In genomic region chr3:113746955-113747718, GRCh38 we compare ENCODE assay signal across 8 cellular contexts. TPM values are rescaled to one million over a fixed set of nuclear protein-coding genes. Genes with fewer than 3 reads are reported as not detected.
A peak's percentile ranks its signal among the peaks of the same experiment; 100 is the strongest.
DNase-seq lines count a peak whose midpoint lies in the region; ATAC-seq and TF ChIP-seq lines count a peak whose summit lies in the region.

Gene ATP6V1A (plus strand): TSS chr3:113747035. CDS start chr3:113778754, 31,719 bp downstream.

- ATAC-seq in lower lobe of right lung: peak; percentile 80 to 85

- DNase-seq in GM10266 (ENCODE audit: extremely low spot score) (peak; percentile 85), GM23248 (peak; percentile 44), LoVo (ENCODE audit: low spot score) (peak; percentile 6), coronary artery (ENCODE audit: low spot score) (no peak), lower lobe of right lung (peak; percentile 81), NCI-H345 (lab: John Stamatoyannopoulos, UW) (no peak)
- DNase-seq in activated CD4-positive, alpha-beta T cell treated with anti-CD3 and anti-CD28 coated beads for 4 hours: peak; percentile 66 to 77
- DNase-seq in stimulated activated CD4-positive, alpha-beta T cell treated with anti-CD3 and anti-CD28 coated beads, TNF-alpha, amount 100 ng/mL, for 4 hours (ENCODE audit: low read depth in 3 of 3): peak in 2 of 3 experiments; percentile 47 to 49

- H4K20me1 ChIP-seq in GM23248 (ENCODE audit: insufficient read depth): peaks cover 5% of the 10 kb centered on the region; the same call in 1 of the 2 replicates

- H3K4me3 ChIP-seq in GM23248 (peak within 1 kb of the TSS; percentile 99), coronary artery (peak within 1 kb of the TSS; percentile 96), lower lobe of right lung (peak within 1 kb of the TSS; percentile 83)

- peaks cover 31% of the 10 kb centered on the region for H3K4me1 ChIP-seq in GM23248 (ENCODE audit: insufficient read depth)
- H3K4me1 ChIP-seq in lower lobe of right lung: peaks cover 50% of the 10 kb centered on the region

- H3K9ac ChIP-seq in GM23248: peak within 1 kb of the TSS; percentile 99

- H3K27ac ChIP-seq in GM23248: peak within 1 kb of the TSS; percentile 100
- H3K27ac ChIP-seq in coronary artery: peak within 1 kb of the TSS; percentile 89 to 98
- H3K27ac ChIP-seq in lower lobe of right lung: peak within 1 kb of the TSS; percentile 99

- H3K9me2 ChIP-seq in GM23248 (ENCODE audit: insufficient read depth): no peaks in the 10 kb centered on the region

- peak within 1 kb of the TSS; percentile 86 for H2AFZ ChIP-seq in GM23248

- no peaks in the 10 kb centered on the region for H3K27me3 ChIP-seq in GM23248 (replicated peaks; ENCODE audit: insufficient read depth)
- H3K27me3 ChIP-seq in lower lobe of right lung (ENCODE audit: low read depth): no peaks in the 10 kb centered on the region

- TF ChIP-seq CTCF in GM10266 (IDR thresholded peaks at IDR 0.05; ENCODE audit: control insufficient read depth, insufficient read depth, low read depth, missing control alignments) (no peak), coronary artery (IDR thresholded peaks at IDR 0.05) (no peak), lower lobe of right lung (IDR thresholded peaks at IDR 0.05) (no peak)

- peaks cover 86% of the 10 kb centered on the region for H3K79me2 ChIP-seq in GM23248 (ENCODE audit: insufficient read depth)

- WGBS in GM23248 (ENCODE audit: low coverage in 1 of 2, low lambda C conversion rate in 2 of 2, missing lambda C conversion rate in 2 of 2), 2 experiments: 0 to 1% methylated on average over 31 of the region's 31 CpGs

- H3K9me3 ChIP-seq in GM23248 (ENCODE audit: low read depth): no peaks in the 10 kb centered on the region
- no peaks in the 10 kb centered on the region for H3K9me3 ChIP-seq in lower lobe of right lung

- peak within 1 kb of the TSS; percentile 97 for H3K4me2 ChIP-seq in GM23248 (ENCODE audit: unreplicated experiment)

- in situ Hi-C loops in GM23248 (cut with MboI): no loop called here

- intact Hi-C loops in lower lobe of right lung (cut with DNase I): no loop called here

- H3F3A ChIP-seq in GM23248 (ENCODE audit: insufficient read depth): peaks cover 13% of the 10 kb centered on the region

- H3K36me3 ChIP-seq in GM23248 (ENCODE audit: low read depth) (no peaks in the 10 kb centered on the region), lower lobe of right lung (no peaks in the 10 kb centered on the region)

RNA-seq across cellular contexts. Expression of gene ATP6V1A, which starts in this region (rescaled TPM):
- 51.1 and 53.2 TPM in 2 replicates for total RNA-seq in GM23248 (2014; rRNA removed; shearing (Covaris generic))
- polyA plus RNA-seq in GM23248 (2016; fragmentation: Nextera tagmentation; extraction: Ambion mirVana): 47.8 and 47.9 TPM in 2 replicates
- 104 TPM for total RNA-seq in lower lobe of right lung

Comparison
In these comparisons a context has a peak if more than half of its experiments do, and no peak if none do; other contexts are left out.
1. DNase-seq: peak in GM10266 (single experiment), GM23248 (single experiment), LoVo (single experiment), activated CD4-positive, alpha-beta T cell treated with anti-CD3 and anti-CD28 coated beads for 4 hours (2 of 2), lower lobe of right lung (single experiment) and stimulated activated CD4-positive, alpha-beta T cell treated with anti-CD3 and anti-CD28 coated beads, TNF-alpha, amount 100 ng/mL, for 4 hours (2 of 3); none in coronary artery (single experiment) and NCI-H345 (single experiment).
2. Peak in every context shown above with its lines, with median percentiles within 50 percentile points of each other: H3K27ac ChIP-seq and H3K4me3 ChIP-seq.